In the genomic region with DNA sequence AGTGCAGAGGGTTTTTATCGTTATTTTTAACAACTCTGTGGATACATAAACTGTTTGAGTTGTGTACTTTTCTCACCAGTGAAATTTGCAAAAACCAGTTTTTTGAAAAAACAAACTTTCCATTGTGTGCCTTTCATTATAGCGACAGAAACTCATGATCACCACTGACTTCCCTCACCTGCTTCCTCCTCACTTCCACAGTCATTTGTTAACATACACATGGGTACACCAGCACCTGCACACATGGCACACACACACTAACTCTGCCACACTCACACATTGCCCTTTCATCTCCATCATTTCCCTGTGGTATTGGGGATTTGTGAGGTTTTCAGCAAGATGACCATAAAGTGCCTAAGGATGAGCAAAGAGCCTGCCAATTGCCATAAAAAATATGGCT, we compare ENCODE assay signal across 1 cellular context.
TF ChIP-seq lines count a peak whose summit lies in the region.

No MANE protein-coding gene starts in this region.

TF ChIP-seq in WTC11, 78 proteins besides CTCF, POLR2A, EP300 and RAD21:
- TF ChIP-seq ZNF671 (CRISPR knock-in tag; IDR thresholded peaks at IDR 0.05) (no peak), ZNF121 (CRISPR knock-in tag; IDR thresholded peaks at IDR 0.05) (no peak), ZNF396 (CRISPR knock-in tag; IDR thresholded peaks at IDR 0.05; ENCODE audit: borderline replicate concordance) (no peak), SOX15 (CRISPR knock-in tag; IDR thresholded peaks at IDR 0.05) (no peak), IRF2 (CRISPR knock-in tag; IDR thresholded peaks at IDR 0.05; ENCODE audit: borderline replicate concordance, low read depth) (no peak), SMAD3 (CRISPR knock-in tag; IDR thresholded peaks at IDR 0.05; ENCODE audit: borderline replicate concordance) (no peak), NR3C1 (CRISPR knock-in tag; conservative IDR thresholded peaks at IDR 0.05; ENCODE audit: low read depth) (no peak)
- TF ChIP-seq, protein P1, sequence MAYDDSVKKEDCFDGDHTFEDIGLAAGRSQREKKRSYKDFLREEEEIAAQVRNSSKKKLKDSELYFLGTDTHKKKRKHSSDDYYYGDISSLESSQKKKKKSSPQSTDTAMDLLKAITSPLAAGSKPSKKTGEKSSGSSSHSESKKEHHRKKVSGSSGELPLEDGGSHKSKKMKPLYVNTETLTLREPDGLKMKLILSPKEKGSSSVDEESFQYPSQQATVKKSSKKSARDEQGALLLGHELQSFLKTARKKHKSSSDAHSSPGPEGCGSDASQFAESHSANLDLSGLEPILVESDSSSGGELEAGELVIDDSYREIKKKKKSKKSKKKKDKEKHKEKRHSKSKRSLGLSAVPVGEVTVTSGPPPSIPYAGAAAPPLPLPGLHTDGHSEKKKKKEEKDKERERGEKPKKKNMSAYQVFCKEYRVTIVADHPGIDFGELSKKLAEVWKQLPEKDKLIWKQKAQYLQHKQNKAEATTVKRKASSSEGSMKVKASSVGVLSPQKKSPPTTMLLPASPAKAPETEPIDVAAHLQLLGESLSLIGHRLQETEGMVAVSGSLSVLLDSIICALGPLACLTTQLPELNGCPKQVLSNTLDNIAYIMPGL (CRISPR knock-in tag; IDR thresholded peaks at IDR 0.05) = no peak
- TF ChIP-seq, protein P2, sequence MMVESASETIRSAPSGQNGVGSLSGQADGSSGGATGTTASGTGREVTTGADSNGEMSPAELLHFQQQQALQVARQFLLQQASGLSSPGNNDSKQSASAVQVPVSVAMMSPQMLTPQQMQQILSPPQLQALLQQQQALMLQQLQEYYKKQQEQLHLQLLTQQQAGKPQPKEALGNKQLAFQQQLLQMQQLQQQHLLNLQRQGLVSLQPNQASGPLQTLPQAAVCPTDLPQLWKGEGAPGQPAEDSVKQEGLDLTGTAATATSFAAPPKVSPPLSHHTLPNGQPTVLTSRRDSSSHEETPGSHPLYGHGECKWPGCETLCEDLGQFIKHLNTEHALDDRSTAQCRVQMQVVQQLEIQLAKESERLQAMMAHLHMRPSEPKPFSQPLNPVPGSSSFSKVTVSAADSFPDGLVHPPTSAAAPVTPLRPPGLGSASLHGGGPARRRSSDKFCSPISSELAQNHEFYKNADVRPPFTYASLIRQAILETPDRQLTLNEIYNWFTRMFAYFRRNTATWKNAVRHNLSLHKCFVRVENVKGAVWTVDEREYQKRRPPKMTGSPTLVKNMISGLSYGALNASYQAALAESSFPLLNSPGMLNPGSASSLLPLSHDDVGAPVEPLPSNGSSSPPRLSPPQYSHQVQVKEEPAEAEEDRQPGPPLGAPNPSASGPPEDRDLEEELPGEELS (CRISPR knock-in tag; IDR thresholded peaks at IDR 0.05) = no peak
- TF ChIP-seq, protein P3, sequence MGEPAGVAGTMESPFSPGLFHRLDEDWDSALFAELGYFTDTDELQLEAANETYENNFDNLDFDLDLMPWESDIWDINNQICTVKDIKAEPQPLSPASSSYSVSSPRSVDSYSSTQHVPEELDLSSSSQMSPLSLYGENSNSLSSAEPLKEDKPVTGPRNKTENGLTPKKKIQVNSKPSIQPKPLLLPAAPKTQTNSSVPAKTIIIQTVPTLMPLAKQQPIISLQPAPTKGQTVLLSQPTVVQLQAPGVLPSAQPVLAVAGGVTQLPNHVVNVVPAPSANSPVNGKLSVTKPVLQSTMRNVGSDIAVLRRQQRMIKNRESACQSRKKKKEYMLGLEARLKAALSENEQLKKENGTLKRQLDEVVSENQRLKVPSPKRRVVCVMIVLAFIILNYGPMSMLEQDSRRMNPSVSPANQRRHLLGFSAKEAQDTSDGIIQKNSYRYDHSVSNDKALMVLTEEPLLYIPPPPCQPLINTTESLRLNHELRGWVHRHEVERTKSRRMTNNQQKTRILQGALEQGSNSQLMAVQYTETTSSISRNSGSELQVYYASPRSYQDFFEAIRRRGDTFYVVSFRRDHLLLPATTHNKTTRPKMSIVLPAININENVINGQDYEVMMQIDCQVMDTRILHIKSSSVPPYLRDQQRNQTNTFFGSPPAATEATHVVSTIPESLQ (CRISPR knock-in tag; IDR thresholded peaks at IDR 0.05) = no peak
- TF ChIP-seq, protein P4, sequence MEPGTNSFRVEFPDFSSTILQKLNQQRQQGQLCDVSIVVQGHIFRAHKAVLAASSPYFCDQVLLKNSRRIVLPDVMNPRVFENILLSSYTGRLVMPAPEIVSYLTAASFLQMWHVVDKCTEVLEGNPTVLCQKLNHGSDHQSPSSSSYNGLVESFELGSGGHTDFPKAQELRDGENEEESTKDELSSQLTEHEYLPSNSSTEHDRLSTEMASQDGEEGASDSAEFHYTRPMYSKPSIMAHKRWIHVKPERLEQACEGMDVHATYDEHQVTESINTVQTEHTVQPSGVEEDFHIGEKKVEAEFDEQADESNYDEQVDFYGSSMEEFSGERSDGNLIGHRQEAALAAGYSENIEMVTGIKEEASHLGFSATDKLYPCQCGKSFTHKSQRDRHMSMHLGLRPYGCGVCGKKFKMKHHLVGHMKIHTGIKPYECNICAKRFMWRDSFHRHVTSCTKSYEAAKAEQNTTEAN (CRISPR knock-in tag; IDR thresholded peaks at IDR 0.05) = no peak
- TF ChIP-seq, protein P5, sequence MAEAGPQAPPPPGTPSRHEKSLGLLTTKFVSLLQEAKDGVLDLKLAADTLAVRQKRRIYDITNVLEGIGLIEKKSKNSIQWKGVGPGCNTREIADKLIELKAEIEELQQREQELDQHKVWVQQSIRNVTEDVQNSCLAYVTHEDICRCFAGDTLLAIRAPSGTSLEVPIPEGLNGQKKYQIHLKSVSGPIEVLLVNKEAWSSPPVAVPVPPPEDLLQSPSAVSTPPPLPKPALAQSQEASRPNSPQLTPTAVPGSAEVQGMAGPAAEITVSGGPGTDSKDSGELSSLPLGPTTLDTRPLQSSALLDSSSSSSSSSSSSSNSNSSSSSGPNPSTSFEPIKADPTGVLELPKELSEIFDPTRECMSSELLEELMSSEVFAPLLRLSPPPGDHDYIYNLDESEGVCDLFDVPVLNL (CRISPR knock-in tag; IDR thresholded peaks at IDR 0.05; ENCODE audit: borderline replicate concordance, low read depth) = no peak
- TF ChIP-seq, protein P6, sequence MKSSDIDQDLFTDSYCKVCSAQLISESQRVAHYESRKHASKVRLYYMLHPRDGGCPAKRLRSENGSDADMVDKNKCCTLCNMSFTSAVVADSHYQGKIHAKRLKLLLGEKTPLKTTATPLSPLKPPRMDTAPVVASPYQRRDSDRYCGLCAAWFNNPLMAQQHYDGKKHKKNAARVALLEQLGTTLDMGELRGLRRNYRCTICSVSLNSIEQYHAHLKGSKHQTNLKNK (CRISPR knock-in tag; IDR thresholded peaks at IDR 0.05) = no peak
- TF ChIP-seq, protein P7, sequence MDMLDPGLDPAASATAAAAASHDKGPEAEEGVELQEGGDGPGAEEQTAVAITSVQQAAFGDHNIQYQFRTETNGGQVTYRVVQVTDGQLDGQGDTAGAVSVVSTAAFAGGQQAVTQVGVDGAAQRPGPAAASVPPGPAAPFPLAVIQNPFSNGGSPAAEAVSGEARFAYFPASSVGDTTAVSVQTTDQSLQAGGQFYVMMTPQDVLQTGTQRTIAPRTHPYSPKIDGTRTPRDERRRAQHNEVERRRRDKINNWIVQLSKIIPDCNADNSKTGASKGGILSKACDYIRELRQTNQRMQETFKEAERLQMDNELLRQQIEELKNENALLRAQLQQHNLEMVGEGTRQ (CRISPR knock-in tag; IDR thresholded peaks at IDR 0.05) = no peak
- TF ChIP-seq, protein P8, sequence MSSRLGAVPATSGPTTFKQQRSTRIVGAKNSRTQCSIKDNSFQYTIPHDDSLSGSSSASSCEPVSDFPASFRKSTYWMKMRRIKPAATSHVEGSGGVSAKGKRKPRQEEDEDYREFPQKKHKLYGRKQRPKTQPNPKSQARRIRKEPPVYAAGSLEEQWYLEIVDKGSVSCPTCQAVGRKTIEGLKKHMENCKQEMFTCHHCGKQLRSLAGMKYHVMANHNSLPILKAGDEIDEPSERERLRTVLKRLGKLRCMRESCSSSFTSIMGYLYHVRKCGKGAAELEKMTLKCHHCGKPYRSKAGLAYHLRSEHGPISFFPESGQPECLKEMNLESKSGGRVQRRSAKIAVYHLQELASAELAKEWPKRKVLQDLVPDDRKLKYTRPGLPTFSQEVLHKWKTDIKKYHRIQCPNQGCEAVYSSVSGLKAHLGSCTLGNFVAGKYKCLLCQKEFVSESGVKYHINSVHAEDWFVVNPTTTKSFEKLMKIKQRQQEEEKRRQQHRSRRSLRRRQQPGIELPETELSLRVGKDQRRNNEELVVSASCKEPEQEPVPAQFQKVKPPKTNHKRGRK (CRISPR knock-in tag; IDR thresholded peaks at IDR 0.05; ENCODE audit: borderline replicate concordance) = no peak
